15 cellular contexts compared by ENCODE assay signal in the genomic region with DNA sequence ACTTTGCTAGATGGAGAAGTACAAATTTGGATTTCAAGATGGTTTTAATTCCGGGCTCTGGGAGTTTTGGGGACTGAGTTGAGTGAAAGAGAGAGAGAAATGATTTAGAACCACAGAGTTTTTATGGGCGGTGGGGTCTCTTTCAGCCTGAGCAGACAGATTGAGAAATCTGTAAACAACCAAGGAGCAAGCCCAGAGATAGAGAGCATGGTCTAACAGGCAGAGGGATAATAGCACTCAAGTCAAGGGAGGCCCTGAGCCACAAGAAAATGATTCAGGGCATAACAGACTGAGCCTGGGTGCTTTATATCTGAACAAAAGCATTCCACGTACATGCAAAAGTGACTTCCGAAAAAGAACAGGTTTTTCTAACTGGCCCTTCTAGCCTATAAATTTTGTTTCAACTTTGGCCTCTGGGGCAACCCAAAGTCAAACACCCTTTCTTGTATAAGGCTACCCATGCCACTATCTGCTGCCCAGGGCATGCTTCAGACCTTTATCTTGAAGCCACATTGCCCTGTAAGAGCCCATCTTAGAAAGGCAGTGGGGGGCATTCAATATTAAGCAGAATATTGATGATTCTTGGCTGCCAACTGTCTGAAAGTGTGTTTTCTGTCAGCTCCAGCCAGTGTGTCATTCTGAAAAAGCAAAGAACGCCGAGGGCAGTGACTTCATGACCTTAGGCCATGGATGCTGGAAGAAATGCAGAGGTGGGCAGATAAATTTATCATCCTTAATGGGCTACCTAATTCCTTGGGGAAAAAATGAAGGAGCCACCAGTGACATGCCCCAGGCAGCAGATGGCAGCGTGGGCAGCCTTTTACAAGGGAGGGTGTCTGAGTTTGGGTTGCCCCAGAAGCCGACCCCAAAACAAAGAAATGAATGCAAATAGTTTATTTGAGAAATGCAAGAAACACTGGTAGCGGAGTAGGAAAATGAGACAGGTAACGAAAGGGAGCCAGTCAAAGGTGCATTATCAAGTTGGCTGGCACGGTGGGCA.
A peak's percentile ranks its signal among the peaks of the same experiment; 100 is the strongest.
DNase-seq lines count a peak whose midpoint lies in the region; ATAC-seq and TF ChIP-seq lines count a peak whose summit lies in the region.
"Had no signal": no experiment of that assay in that cellular context is flagged by ENCODE, and none has a peak within 500 bp of the region (broad histone marks: within the 10 kb centered on the region; RNA-seq: fewer than 3 reads in every experiment).

No MANE protein-coding gene starts in this region.

- H3K27me3 Mint-ChIP-seq in brain = peaks cover 13% of the 10 kb centered on the region
- H3K27me3 Mint-ChIP-seq in neural crest cell (ENCODE audit: low read depth) = no peaks in the 10 kb centered on the region
- H3K27me3 Mint-ChIP-seq: stimulated activated memory B cell treated with anti-CD40 and anti-IgM and Interleukin-4, amounts not matched to agents 10 μg/mL and 1 μg/mL and 100 μg/mL, for 72 hours had no signal

- no peak overlapping the region for H3K27ac ChIP-seq in SK-N-SH (ENCODE audit: low read depth in 2 of 2, low read length in 1 of 2)
- H3K27ac ChIP-seq: RWPE1 had no signal

- no peak overlapping the region for H3K4me2 ChIP-seq in SK-N-SH

- CTCF ChIA-PET in SK-N-SH (lab: Yijun Ruan, JAX) = no interaction called here

- H3K27ac Mint-ChIP-seq in brain (peak overlapping the region in 2 of 5 experiments; percentile 43 to 84), neural crest cell (ENCODE audit: unreplicated experiment) (no peak overlapping the region)
- H3K27ac Mint-ChIP-seq: HFFc6 had no signal

- no peaks in the 10 kb centered on the region; the same call in 1 of the 2 replicates for H3K27me3 ChIP-seq in SK-N-SH (ENCODE audit: insufficient read depth)

- peak; percentile 43; the same call in 1 of the 2 replicates for TF ChIP-seq RAD21 in SK-N-SH (IDR thresholded peaks at IDR 0.05; ENCODE audit: low read length)

- ATAC-seq in SK-N-SH treated with all-trans-retinoic acid at 6 μM for 48 hours = no peak
- no peak for ATAC-seq in GM21447 (IDR thresholded peaks at IDR 0.05; ENCODE audit: unreplicated experiment)
- ATAC-seq: stimulated activated memory B cell treated with anti-CD40 and anti-IgM and Interleukin-4, amounts not matched to agents 10 μg/mL and 1 μg/mL and 100 μg/mL, for 72 hours had no signal

- no peaks in the 10 kb centered on the region for H3K79me2 ChIP-seq in SK-N-SH (ENCODE audit: insufficient read depth)

- no peaks in the 10 kb centered on the region for H4K20me1 ChIP-seq in SK-N-SH (ENCODE audit: insufficient read depth)

- H3K9me2 ChIP-seq in SK-N-SH = no peaks in the 10 kb centered on the region

- TF ChIP-seq CTCF in SK-N-SH (IDR thresholded peaks at IDR 0.05) (0 out of 2 replicates have a peak, but pooled peaks have one; percentile 9), GM13977 (IDR thresholded peaks at IDR 0.05; ENCODE audit: extremely low read depth, insufficient read depth, missing control alignments) (peak; percentile 45), brain (conservative IDR thresholded peaks at IDR 0.05) (peak; percentile 15 to 35), neural crest cell (conservative IDR thresholded peaks at IDR 0.05) (peak; percentile 13)

- no peak overlapping the region for H3K9ac ChIP-seq in SK-N-SH

- in situ Hi-C loops in GM13977 (cut with MboI; ENCODE audit: low pct_unique_long_range_greater_than_20kb, low sequenced_read_pairs, unreplicated experiment) = no loop called here

- H3K4me1 ChIP-seq in SK-N-SH (ENCODE audit: control insufficient read depth in 1 of 2, insufficient read depth in 2 of 2, low read depth in 1 of 2, low read length in 1 of 2) = no peaks in the 10 kb centered on the region; a peak in 1 of 4 replicates

- DNase-seq in SK-N-SH (no peak), GM13977 (ENCODE audit: low spot score) (no peak), neural crest cell (ENCODE audit: low read depth, low spot score) (no peak), NCI-H1105 (lab: John Stamatoyannopoulos, UW) (no peak), NOMO-1 treated with DMSO at 0.1 percent for 48 hours (lab: John Stamatoyannopoulos, UW; ENCODE audit: unreplicated experiment) (no peak)
- DNase-seq: EL; HFFc6; NCI-H1048; NCI-H510A treated with DMSO at 0.1 percent for 48 hours; stimulated activated CD4-positive, alpha-beta T cell treated with anti-CD3 and anti-CD28 coated beads, Interleukin-2, amount 100 ng/mL, for 48 hours had no signal

- POLR2A ChIA-PET in SK-N-SH (lab: Yijun Ruan, JAX) = no interaction called here

- H3K36me3 ChIP-seq in SK-N-SH (replicated peaks in 1 of 2; ENCODE audit: control insufficient read depth in 1 of 2, insufficient read depth in 2 of 2, low read length in 1 of 2) = no peaks in the 10 kb centered on the region

- H3K4me3 ChIP-seq in SK-N-SH (ENCODE audit: low read depth in 2 of 2, low read length in 1 of 2) = no peak overlapping the region

- 28% methylated on average over 11 of the region's 11 CpGs for WGBS in SK-N-SH (ENCODE audit: low lambda C conversion rate)

- H2AFZ ChIP-seq in SK-N-SH (ENCODE audit: low read depth) = no peak overlapping the region

- H3K9me3 ChIP-seq in SK-N-SH = no peaks in the 10 kb centered on the region

- H3K36me3 Mint-ChIP-seq in brain (no peaks in the 10 kb centered on the region), neural crest cell (ENCODE audit: low read depth) (no peaks in the 10 kb centered on the region)

- peak overlapping the region in 1 of 5 experiments; percentile 37 for H3K4me3 Mint-ChIP-seq in brain
- H3K4me3 Mint-ChIP-seq in neural crest cell = no peak overlapping the region
- H3K4me3 Mint-ChIP-seq: HFFc6 had no signal

- no peaks in the 10 kb centered on the region for H3F3A ChIP-seq in SK-N-SH (replicated peaks; ENCODE audit: insufficient read depth)

- H3K4me1 Mint-ChIP-seq in brain (peaks cover 20% of the 10 kb centered on the region), neural crest cell (peaks cover 16% of the 10 kb centered on the region)

- TF ChIP-seq EP300 in SK-N-SH (IDR thresholded peaks at IDR 0.05; ENCODE audit: borderline replicate concordance in 1 of 2, low read depth in 1 of 2, low read length in 1 of 2) = no peak

- H3K9me3 Mint-ChIP-seq in brain = peaks cover 2 to 11% (median 4%) of the 10 kb centered on the region in 5 experiments
- peaks cover 6% of the 10 kb centered on the region for H3K9me3 Mint-ChIP-seq in neural crest cell

TF ChIP-seq in SK-N-SH, 30 proteins besides CTCF, POLR2A, EP300 and RAD21:
- TF ChIP-seq RFX5 (IDR thresholded peaks at IDR 0.05; ENCODE audit: low read length) (no peak), SMC3 (IDR thresholded peaks at IDR 0.05; ENCODE audit: low read depth, low read length) (peak; percentile 11; the same call in 1 of the 2 replicates), RXRA (IDR thresholded peaks at IDR 0.05; ENCODE audit: borderline replicate concordance, low read depth) (no peak)
TF ChIP-seq in SK-N-SH: peak in this region for 1.

TF ChIP-seq in SK-N-SH treated with all-trans-retinoic acid at 6 μM for 48 hours, 23 proteins besides CTCF, POLR2A, EP300 and RAD21:
- TF ChIP-seq ZFP30 (CRISPR knock-in tag; IDR thresholded peaks at IDR 0.05) (no peak), SNAI2 (CRISPR knock-in tag; IDR thresholded peaks at IDR 0.05) (no peak), ARNTL (CRISPR knock-in tag; IDR thresholded peaks at IDR 0.05; ENCODE audit: borderline replicate concordance, low read depth) (no peak)
